In the genomic region with DNA sequence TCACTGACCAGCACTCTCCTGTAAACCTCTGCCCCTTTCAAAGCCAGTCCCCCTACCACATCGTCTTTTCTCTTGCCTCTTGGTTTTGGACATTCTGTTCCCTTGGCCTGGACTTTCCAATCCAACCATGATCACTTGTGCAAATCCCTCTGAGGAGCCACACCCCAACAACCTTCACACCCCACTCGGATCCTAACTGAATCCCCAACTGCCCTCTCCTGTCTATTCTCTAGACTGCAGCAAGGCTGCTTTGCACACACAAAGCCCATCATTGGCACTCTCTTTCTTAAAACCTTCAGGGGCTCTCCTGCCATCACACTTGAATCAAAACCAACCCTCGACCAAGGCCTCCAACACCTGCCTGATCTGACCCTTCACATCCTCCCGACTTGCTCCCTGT, we compare ENCODE assay signal across 16 cellular contexts.
"Had no signal": no experiment of that assay in that cellular context is flagged by ENCODE, and none has a peak within 500 bp of the region (broad histone marks: within the 10 kb centered on the region; RNA-seq: fewer than 3 reads in every experiment).

No MANE protein-coding gene starts in this region.

- H3K4me3 Mint-ChIP-seq: activated naive CD8-positive, alpha-beta T cell treated with anti-CD3 and anti-CD28 coated beads for 36 hours; activated T-helper 1 cell treated with anti-CD3 and anti-CD28 coated beads, Interleukin-12 subunit alpha, Interleukin-12 subunit beta, Interleukin-2, Interleukin-4 antibody, amounts not matched to agents 30 ng/mL and 10 ng/mL and 1 ng/mL, durations not matched to agents 14 hours and 24 hours and 36 hours; memory B cell; naive thymus-derived CD4-positive, alpha-beta T cell; T-helper 2 cell treated with Interferon-gamma antibody and Interleukin-4, amounts not matched to agents 5 μg/mL and 100 μg/mL, for 36 hours had no signal

- H3K36me3 ChIP-seq: left ventricle myocardium inferior, right lobe of liver had no signal

- H3K4me3 ChIP-seq: dorsolateral prefrontal cortex, left ventricle myocardium inferior, mucosa of descending colon, psoas muscle, right lobe of liver had no signal

- H3K27me3 ChIP-seq: right lobe of liver had no signal

- H3K9me3 Mint-ChIP-seq: activated naive CD8-positive, alpha-beta T cell treated with anti-CD3 and anti-CD28 coated beads for 36 hours; activated T-helper 1 cell treated with anti-CD3 and anti-CD28 coated beads, Interleukin-12 subunit alpha, Interleukin-12 subunit beta, Interleukin-2, Interleukin-4 antibody, amounts not matched to agents 30 ng/mL and 10 ng/mL and 1 ng/mL, durations not matched to agents 14 hours and 24 hours and 36 hours; memory B cell; T-helper 2 cell treated with Interferon-gamma antibody and Interleukin-4, amounts not matched to agents 5 μg/mL and 100 μg/mL, for 36 hours had no signal

- H3K4me1 Mint-ChIP-seq: activated naive CD8-positive, alpha-beta T cell treated with anti-CD3 and anti-CD28 coated beads for 36 hours had no signal

- H3K9me3 ChIP-seq: left ventricle myocardium inferior, mucosa of descending colon, psoas muscle, right lobe of liver had no signal

- H3K27ac Mint-ChIP-seq: activated naive CD8-positive, alpha-beta T cell treated with anti-CD3 and anti-CD28 coated beads for 36 hours; activated T-helper 1 cell treated with anti-CD3 and anti-CD28 coated beads, Interleukin-12 subunit alpha, Interleukin-12 subunit beta, Interleukin-2, Interleukin-4 antibody, amounts not matched to agents 30 ng/mL and 10 ng/mL and 1 ng/mL, durations not matched to agents 14 hours and 24 hours and 36 hours; memory B cell; naive thymus-derived CD4-positive, alpha-beta T cell; T-helper 2 cell treated with Interferon-gamma antibody and Interleukin-4, amounts not matched to agents 5 μg/mL and 100 μg/mL, for 36 hours had no signal

- DNase-seq: activated CD4-positive, alpha-beta T cell treated with anti-CD3 and anti-CD28 coated beads, Interleukin-2, amount 50 U/mL, for 1 hour; activated CD8-positive, alpha-beta memory T cell treated with anti-CD3 and anti-CD28 coated beads for 24 hours; activated naive CD8-positive, alpha-beta T cell treated with anti-CD3 and anti-CD28 coated beads for 36 hours; dorsolateral prefrontal cortex; islet precursor cell; left ventricle myocardium inferior; mucosa of descending colon; naive thymus-derived CD4-positive, alpha-beta T cell; psoas muscle; right lobe of liver; stimulated activated naive CD8-positive, alpha-beta T cell treated with anti-CD3 and anti-CD28 coated beads, Interleukin-15, Interleukin-2, amounts not matched to agents 100 U/mL and 50 U/mL, for 24 hours; trophoblast cell had no signal

- H3K27ac ChIP-seq: dorsolateral prefrontal cortex, left ventricle myocardium inferior, psoas muscle, right lobe of liver had no signal

- ATAC-seq: activated CD4-positive, CD25-positive, alpha-beta regulatory T cell treated with anti-CD3 and anti-CD28 coated beads, Interleukin-2, amount 50 U/mL, for 24 hours; mucosa of descending colon; naive thymus-derived CD4-positive, alpha-beta T cell; psoas muscle; right lobe of liver; stimulated activated naive CD8-positive, alpha-beta T cell treated with anti-CD3 and anti-CD28 coated beads, Interleukin-15, Interleukin-2, amounts not matched to agents 100 U/mL and 50 U/mL, for 24 hours had no signal

- H3K4me1 ChIP-seq: psoas muscle, right lobe of liver had no signal

- H3K36me3 Mint-ChIP-seq: activated naive CD8-positive, alpha-beta T cell treated with anti-CD3 and anti-CD28 coated beads for 36 hours; memory B cell; naive thymus-derived CD4-positive, alpha-beta T cell had no signal
